In the genomic region with DNA sequence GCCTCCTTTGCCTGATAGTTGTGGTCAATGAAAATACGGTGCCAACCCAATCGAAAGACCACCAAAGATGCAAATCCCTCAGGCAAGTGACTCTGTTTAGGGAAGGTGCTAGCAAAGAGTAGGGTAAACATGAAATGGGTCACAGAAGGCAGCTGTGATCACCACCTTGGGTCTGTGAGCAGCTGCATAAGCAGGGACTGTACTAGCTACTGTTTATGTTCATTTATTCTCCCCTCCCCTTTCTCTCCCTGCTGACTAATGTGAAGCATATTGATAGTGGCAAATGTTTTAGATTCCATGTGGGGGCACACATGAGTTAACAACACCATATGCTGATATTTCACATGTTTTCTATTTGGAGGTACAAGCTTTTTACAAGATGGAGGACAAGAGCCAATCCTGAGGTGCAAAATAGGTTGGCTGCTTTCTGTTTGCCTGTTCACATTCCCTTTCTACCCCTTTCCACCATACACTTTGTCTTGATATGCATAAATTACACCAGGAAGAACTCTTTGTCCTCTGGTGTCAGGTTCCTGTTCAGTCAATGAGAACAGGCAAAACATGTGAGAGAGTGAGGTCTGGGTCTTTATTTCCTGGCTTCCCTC, we compare ENCODE assay signal across 25 cellular contexts.
DNase-seq lines count a peak whose midpoint lies in the region; ATAC-seq, FAIRE-seq and TF ChIP-seq lines count a peak whose summit lies in the region.
"Had no signal": no experiment of that assay in that cellular context is flagged by ENCODE, and none has a peak within 500 bp of the region (broad histone marks: within the 10 kb centered on the region; RNA-seq: fewer than 3 reads in every experiment).

No MANE protein-coding gene starts in this region.

- FAIRE-seq in bronchial epithelial cell (lab: Jason Lieb, UNC) (peak; percentile 87), urothelium cell line (lab: Jason Lieb, UNC) (no peak), pancreas (lab: Jason Lieb, UNC) (no peak)
- FAIRE-seq: endothelial cell of umbilical vein had no signal

- H3K27ac Mint-ChIP-seq in HFFc6, result no peak overlapping the region
- H3K27ac Mint-ChIP-seq: activated naive CD8-positive, alpha-beta T cell treated with anti-CD3 and anti-CD28 coated beads, Interleukin-2, amount 50 U/mL, for 24 hours; CD4-positive, CD25-positive, alpha-beta regulatory T cell; dendritic cell treated with granulocyte-macrophage colony-stimulating factor and Interleukin-4, amounts not matched to agents 40 ng/mL and 50 ng/mL, for 4 days; immature natural killer cell; stimulated activated memory B cell treated with anti-CD40 and anti-IgM and Interleukin-4, amounts not matched to agents 10 μg/mL and 1 μg/mL and 100 μg/mL, for 72 hours had no signal

- no peaks in the 10 kb centered on the region for H3K36me3 ChIP-seq in bronchial epithelial cell (ENCODE audit: control insufficient read depth, insufficient read depth, low read length)
- no peaks in the 10 kb centered on the region for H3K36me3 ChIP-seq in pancreas
- H3K36me3 ChIP-seq in aorta (ENCODE audit: control insufficient read depth in 1 of 2, insufficient read depth in 2 of 2, low read length in 1 of 2), result no peaks in the 10 kb centered on the region
- H3K36me3 ChIP-seq: cardiac muscle cell, sigmoid colon had no signal

- H3K4me3 ChIP-seq in bronchial epithelial cell (ENCODE audit: low read depth, low read length) (no peak overlapping the region), pancreas (no peak overlapping the region), aorta (ENCODE audit: low read length in 2 of 2) (no peak overlapping the region)
- H3K4me3 ChIP-seq: cardiac muscle cell, GM23248, lung, sigmoid colon, testis had no signal

- peaks cover 8% of the 10 kb centered on the region; the same call in 1 of the 2 replicates for H3K4me1 Mint-ChIP-seq in HFFc6 (ENCODE audit: low read depth)
- H3K4me1 Mint-ChIP-seq: activated naive CD8-positive, alpha-beta T cell treated with anti-CD3 and anti-CD28 coated beads, Interleukin-2, amount 50 U/mL, for 24 hours; CD4-positive, CD25-positive, alpha-beta regulatory T cell; immature natural killer cell; stimulated activated memory B cell treated with anti-CD40 and anti-IgM and Interleukin-4, amounts not matched to agents 10 μg/mL and 1 μg/mL and 100 μg/mL, for 72 hours had no signal

- H3K27me3 ChIP-seq in bronchial epithelial cell (ENCODE audit: control insufficient read depth, insufficient read depth, low read length), result no peaks in the 10 kb centered on the region
- H3K27me3 ChIP-seq in pancreas, result no peaks in the 10 kb centered on the region
- H3K27me3 ChIP-seq in aorta (ENCODE audit: control insufficient read depth in 1 of 2, insufficient read depth in 2 of 2, low read length in 1 of 2), result no peaks in the 10 kb centered on the region
- H3K27me3 ChIP-seq: cardiac muscle cell, sigmoid colon, testis had no signal

- TF ChIP-seq CTCF in bronchial epithelial cell (IDR thresholded peaks at IDR 0.05; ENCODE audit: insufficient read depth, low read length, severe bottlenecking) (no peak), HFFc6 (IDR thresholded peaks at IDR 0.05) (no peak), pancreas (IDR thresholded peaks at IDR 0.05) (no peak)

- WGBS in pancreas, 2 donors, result 94 to 96% methylated on average over 2 of the region's 2 CpGs
- WGBS in aorta, 2 donors, result 69 to 84% methylated on average over 2 of the region's 2 CpGs

- ATAC-seq in pancreas (no peak), aorta (ENCODE audit: low FRiP score) (no peak)
- ATAC-seq: activated naive CD8-positive, alpha-beta T cell treated with anti-CD3 and anti-CD28 coated beads, Interleukin-2, amount 50 U/mL, for 24 hours; Panc1; stimulated activated memory B cell treated with anti-CD40 and anti-IgM and Interleukin-4, amounts not matched to agents 10 μg/mL and 1 μg/mL and 100 μg/mL, for 72 hours had no signal

- H3K27ac ChIP-seq in pancreas (no peak overlapping the region), aorta (ENCODE audit: low read depth in 1 of 2, low read length in 2 of 2) (no peak overlapping the region)
- H3K27ac ChIP-seq: cardiac muscle cell, GM23248, sigmoid colon, testis, VCaP had no signal

- H3K9me3 ChIP-seq in pancreas (no peaks in the 10 kb centered on the region), aorta (ENCODE audit: control insufficient read depth, low read length) (no peaks in the 10 kb centered on the region)
- H3K9me3 ChIP-seq: sigmoid colon, testis had no signal

- H3K4me1 ChIP-seq in pancreas, result peaks cover 0 to 4% (median 0%) of the 10 kb centered on the region in 3 donors
- no peaks in the 10 kb centered on the region for H3K4me1 ChIP-seq in aorta (ENCODE audit: control insufficient read depth in 1 of 2, insufficient read depth in 2 of 2, low read length in 2 of 2)
- H3K4me1 ChIP-seq: sigmoid colon, testis had no signal

- no peaks in the 10 kb centered on the region for H3K9me3 Mint-ChIP-seq in HFFc6
- H3K9me3 Mint-ChIP-seq: activated naive CD8-positive, alpha-beta T cell treated with anti-CD3 and anti-CD28 coated beads, Interleukin-2, amount 50 U/mL, for 24 hours; dendritic cell treated with granulocyte-macrophage colony-stimulating factor and Interleukin-4, amounts not matched to agents 40 ng/mL and 50 ng/mL, for 4 days; immature natural killer cell; stimulated activated memory B cell treated with anti-CD40 and anti-IgM and Interleukin-4, amounts not matched to agents 10 μg/mL and 1 μg/mL and 100 μg/mL, for 72 hours had no signal

- in situ Hi-C loops in Caki2 (cut with HindIII; ENCODE audit: low pct_unique_long_range_greater_than_20kb, low sequenced_read_pairs), result no loop called here

- peak; percentile 64 for DNase-seq in Caki2 (ENCODE audit: low read depth)
- peak; percentile 39 for DNase-seq in NCI-H146 (lab: John Stamatoyannopoulos, UW)
- no peak for DNase-seq in bronchial epithelial cell (ENCODE audit: low read depth)
- peak; percentile 22 for DNase-seq in myocyte (ENCODE audit: low read depth)
- no peak for DNase-seq in HFFc6
- DNase-seq in urothelium cell line (ENCODE audit: low spot score), result no peak
- no peak for DNase-seq in pancreas
- no peak for DNase-seq in aorta
- DNase-seq: activated CD4-positive, alpha-beta T cell treated with anti-CD3 and anti-CD28 coated beads, Interleukin-2, amount 50 U/mL, for 1 hour; activated CD8-positive, alpha-beta memory T cell treated with anti-CD3 and anti-CD28 coated beads, Interleukin-2, amount 50 U/mL, for 4 hours; activated naive CD8-positive, alpha-beta T cell treated with anti-CD3 and anti-CD28 coated beads, Interleukin-2, amount 50 U/mL, for 24 hours; CD4-positive, CD25-positive, alpha-beta regulatory T cell; DMS79; GM23248; immature natural killer cell; NCI-H2227 treated with DMSO at 0.1 percent for 48 hours; sigmoid colon; testis had no signal

- H3K36me3 Mint-ChIP-seq in HFFc6 (ENCODE audit: low read depth), result no peaks in the 10 kb centered on the region
- H3K36me3 Mint-ChIP-seq: CD4-positive, CD25-positive, alpha-beta regulatory T cell; immature natural killer cell; stimulated activated memory B cell treated with anti-CD40 and anti-IgM and Interleukin-4, amounts not matched to agents 10 μg/mL and 1 μg/mL and 100 μg/mL, for 72 hours had no signal

- peaks cover 7% of the 10 kb centered on the region for H3K27me3 Mint-ChIP-seq in HFFc6 (ENCODE audit: insufficient read depth)
- H3K27me3 Mint-ChIP-seq: activated naive CD8-positive, alpha-beta T cell treated with anti-CD3 and anti-CD28 coated beads, Interleukin-2, amount 50 U/mL, for 24 hours; CD4-positive, CD25-positive, alpha-beta regulatory T cell; dendritic cell treated with granulocyte-macrophage colony-stimulating factor and Interleukin-4, amounts not matched to agents 40 ng/mL and 50 ng/mL, for 4 days; stimulated activated memory B cell treated with anti-CD40 and anti-IgM and Interleukin-4, amounts not matched to agents 10 μg/mL and 1 μg/mL and 100 μg/mL, for 72 hours had no signal

- H3K4me3 Mint-ChIP-seq in HFFc6, result no peak overlapping the region
- H3K4me3 Mint-ChIP-seq: activated naive CD8-positive, alpha-beta T cell treated with anti-CD3 and anti-CD28 coated beads, Interleukin-2, amount 50 U/mL, for 24 hours; CD4-positive, CD25-positive, alpha-beta regulatory T cell; dendritic cell treated with granulocyte-macrophage colony-stimulating factor and Interleukin-4, amounts not matched to agents 40 ng/mL and 50 ng/mL, for 4 days; immature natural killer cell; stimulated activated memory B cell treated with anti-CD40 and anti-IgM and Interleukin-4, amounts not matched to agents 10 μg/mL and 1 μg/mL and 100 μg/mL, for 72 hours had no signal

- intact Hi-C loops in pancreas (cut with DNase I), result no loop called here
- intact Hi-C loops in aorta (cut with DNase I), result no loop called here

Comparison
In these comparisons a context has a peak if more than half of its experiments do, and no peak if none do; other contexts are left out.
1. DNase-seq: peak in Caki2 (single experiment), NCI-H146 (single experiment) and myocyte (single experiment); none in bronchial epithelial cell (single experiment), HFFc6 (single experiment), urothelium cell line (single experiment), pancreas (0 of 6) and aorta (0 of 2).